Comparison of ENCODE assay signal across 3 cellular contexts in the genomic region with DNA sequence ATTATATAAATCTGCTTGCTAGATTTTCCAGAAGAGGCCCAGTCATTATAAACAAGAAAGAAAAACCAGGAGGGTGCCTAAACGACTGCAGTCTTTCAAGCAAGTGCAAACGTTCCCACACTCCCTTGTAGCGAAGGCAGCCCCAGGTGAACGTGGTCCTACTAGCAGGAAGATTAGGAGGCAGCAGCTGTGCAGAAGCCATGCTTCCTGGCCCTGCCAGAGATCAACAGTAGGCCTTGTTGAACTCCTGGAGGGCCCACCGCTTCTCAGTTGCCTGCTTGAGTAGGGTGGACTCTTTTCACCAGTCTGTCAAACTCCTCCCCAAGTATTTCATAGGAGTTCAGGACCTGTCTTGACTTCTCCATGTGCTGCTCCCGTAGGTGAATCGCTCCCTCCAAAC.
TF ChIP-seq lines count a peak whose summit lies in the region.

No MANE protein-coding gene starts in this region.

TF ChIP-seq in SK-N-SH, 30 proteins besides CTCF, POLR2A, EP300 and RAD21:
- TF ChIP-seq, protein P1, sequence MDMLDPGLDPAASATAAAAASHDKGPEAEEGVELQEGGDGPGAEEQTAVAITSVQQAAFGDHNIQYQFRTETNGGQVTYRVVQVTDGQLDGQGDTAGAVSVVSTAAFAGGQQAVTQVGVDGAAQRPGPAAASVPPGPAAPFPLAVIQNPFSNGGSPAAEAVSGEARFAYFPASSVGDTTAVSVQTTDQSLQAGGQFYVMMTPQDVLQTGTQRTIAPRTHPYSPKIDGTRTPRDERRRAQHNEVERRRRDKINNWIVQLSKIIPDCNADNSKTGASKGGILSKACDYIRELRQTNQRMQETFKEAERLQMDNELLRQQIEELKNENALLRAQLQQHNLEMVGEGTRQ (IDR thresholded peaks at IDR 0.05; ENCODE audit: borderline replicate concordance, low read depth, low read length), result no peak
- TF ChIP-seq ELF1 (IDR thresholded peaks at IDR 0.05) (no peak), MEF2A (IDR thresholded peaks at IDR 0.05; ENCODE audit: borderline replicate concordance, low read depth) (no peak), NFIC (IDR thresholded peaks at IDR 0.05; ENCODE audit: borderline replicate concordance) (no peak), FOXJ3 (CRISPR knock-in tag; IDR thresholded peaks at IDR 0.05) (no peak), POLR2AphosphoS5 (IDR thresholded peaks at IDR 0.05; ENCODE audit: low read depth, low read length) (no peak), TCF12 (IDR thresholded peaks at IDR 0.05) (no peak), GABPA (IDR thresholded peaks at IDR 0.05; ENCODE audit: low read depth) (no peak)

TF ChIP-seq in SK-N-SH treated with all-trans-retinoic acid at 6 μM for 48 hours, 23 proteins besides CTCF, POLR2A, EP300 and RAD21:
- TF ChIP-seq ZFP30 (CRISPR knock-in tag; IDR thresholded peaks at IDR 0.05) (no peak), CSDC2 (CRISPR knock-in tag; IDR thresholded peaks at IDR 0.05) (no peak), RARB (CRISPR knock-in tag; IDR thresholded peaks at IDR 0.05) (no peak), ESRRG (CRISPR knock-in tag; IDR thresholded peaks at IDR 0.05) (no peak), TOX (CRISPR knock-in tag; IDR thresholded peaks at IDR 0.05; ENCODE audit: borderline replicate concordance) (no peak), ZNF70 (CRISPR knock-in tag; IDR thresholded peaks at IDR 0.05) (no peak), ZFP3 (CRISPR knock-in tag; IDR thresholded peaks at IDR 0.05) (no peak), OSR1 (CRISPR knock-in tag; IDR thresholded peaks at IDR 0.05) (no peak), SNAI2 (CRISPR knock-in tag; IDR thresholded peaks at IDR 0.05) (no peak), ISL1 (CRISPR knock-in tag; IDR thresholded peaks at IDR 0.05) (no peak), BACH2 (CRISPR knock-in tag; IDR thresholded peaks at IDR 0.05; ENCODE audit: borderline replicate concordance) (no peak), GLIS3 (CRISPR knock-in tag; IDR thresholded peaks at IDR 0.05) (no peak), TCF4 (CRISPR knock-in tag; IDR thresholded peaks at IDR 0.05; ENCODE audit: borderline replicate concordance) (no peak), ZNF8 (CRISPR knock-in tag; IDR thresholded peaks at IDR 0.05) (no peak)
- TF ChIP-seq, protein P2, sequence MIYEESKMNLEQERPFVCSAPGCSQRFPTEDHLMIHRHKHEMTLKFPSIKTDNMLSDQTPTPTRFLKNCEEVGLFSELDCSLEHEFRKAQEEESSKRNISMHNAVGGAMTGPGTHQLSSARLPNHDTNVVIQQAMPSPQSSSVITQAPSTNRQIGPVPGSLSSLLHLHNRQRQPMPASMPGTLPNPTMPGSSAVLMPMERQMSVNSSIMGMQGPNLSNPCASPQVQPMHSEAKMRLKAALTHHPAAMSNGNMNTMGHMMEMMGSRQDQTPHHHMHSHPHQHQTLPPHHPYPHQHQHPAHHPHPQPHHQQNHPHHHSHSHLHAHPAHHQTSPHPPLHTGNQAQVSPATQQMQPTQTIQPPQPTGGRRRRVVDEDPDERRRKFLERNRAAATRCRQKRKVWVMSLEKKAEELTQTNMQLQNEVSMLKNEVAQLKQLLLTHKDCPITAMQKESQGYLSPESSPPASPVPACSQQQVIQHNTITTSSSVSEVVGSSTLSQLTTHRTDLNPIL (CRISPR knock-in tag; IDR thresholded peaks at IDR 0.05; ENCODE audit: low read depth), result no peak
- TF ChIP-seq, protein P3, sequence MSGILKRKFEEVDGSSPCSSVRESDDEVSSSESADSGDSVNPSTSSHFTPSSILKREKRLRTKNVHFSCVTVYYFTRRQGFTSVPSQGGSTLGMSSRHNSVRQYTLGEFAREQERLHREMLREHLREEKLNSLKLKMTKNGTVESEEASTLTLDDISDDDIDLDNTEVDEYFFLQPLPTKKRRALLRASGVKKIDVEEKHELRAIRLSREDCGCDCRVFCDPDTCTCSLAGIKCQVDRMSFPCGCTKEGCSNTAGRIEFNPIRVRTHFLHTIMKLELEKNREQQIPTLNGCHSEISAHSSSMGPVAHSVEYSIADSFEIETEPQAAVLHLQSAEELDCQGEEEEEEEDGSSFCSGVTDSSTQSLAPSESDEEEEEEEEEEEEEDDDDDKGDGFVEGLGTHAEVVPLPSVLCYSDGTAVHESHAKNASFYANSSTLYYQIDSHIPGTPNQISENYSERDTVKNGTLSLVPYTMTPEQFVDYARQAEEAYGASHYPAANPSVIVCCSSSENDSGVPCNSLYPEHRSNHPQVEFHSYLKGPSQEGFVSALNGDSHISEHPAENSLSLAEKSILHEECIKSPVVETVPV (CRISPR knock-in tag; IDR thresholded peaks at IDR 0.05), result no peak

TF ChIP-seq in H1, 55 proteins besides CTCF, POLR2A, EP300 and RAD21:
- TF ChIP-seq CEBPB (IDR thresholded peaks at IDR 0.05; ENCODE audit: low read depth, low read length) (no peak), CREB1 (IDR thresholded peaks at IDR 0.05) (no peak), RNF2 (IDR thresholded peaks at IDR 0.05; ENCODE audit: borderline replicate concordance, low read depth, low read length, missing control alignments, poor library complexity, severe bottlenecking) (no peak), SP1 (IDR thresholded peaks at IDR 0.05; ENCODE audit: low read depth, low read length) (no peak), TCF12 (IDR thresholded peaks at IDR 0.05; ENCODE audit: low read depth, low read length) (no peak), TBP (IDR thresholded peaks at IDR 0.05; ENCODE audit: low read depth, low read length) (no peak), KDM4A (IDR thresholded peaks at IDR 0.05; ENCODE audit: low read depth, low read length, severe bottlenecking) (no peak)
- TF ChIP-seq, protein P1 (IDR thresholded peaks at IDR 0.05; ENCODE audit: low read length), result no peak
- TF ChIP-seq, protein P4, sequence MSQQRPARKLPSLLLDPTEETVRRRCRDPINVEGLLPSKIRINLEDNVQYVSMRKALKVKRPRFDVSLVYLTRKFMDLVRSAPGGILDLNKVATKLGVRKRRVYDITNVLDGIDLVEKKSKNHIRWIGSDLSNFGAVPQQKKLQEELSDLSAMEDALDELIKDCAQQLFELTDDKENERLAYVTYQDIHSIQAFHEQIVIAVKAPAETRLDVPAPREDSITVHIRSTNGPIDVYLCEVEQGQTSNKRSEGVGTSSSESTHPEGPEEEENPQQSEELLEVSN (IDR thresholded peaks at IDR 0.05), result no peak
TF ChIP-seq in H1: peak in this region for 0.
